14 cellular contexts compared by ENCODE assay signal in the genomic region with DNA sequence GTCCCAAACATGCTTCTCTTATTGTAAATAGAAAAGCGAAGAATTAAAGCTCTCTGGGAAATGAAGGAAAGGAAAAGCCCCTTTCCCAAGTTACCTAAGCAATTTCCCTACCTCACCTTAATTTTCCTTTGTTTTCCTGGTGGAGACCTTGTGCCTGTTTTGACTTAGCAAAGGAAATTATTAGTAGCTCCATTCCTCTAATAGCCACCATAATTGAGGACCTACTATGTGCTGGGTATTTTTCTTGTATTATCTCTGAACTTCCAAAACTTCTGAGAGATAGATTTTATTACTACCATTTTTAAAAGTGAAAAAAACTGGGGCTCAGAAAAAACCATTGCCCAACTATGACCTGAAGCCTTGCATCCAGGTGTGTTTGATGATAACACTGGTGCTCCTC.
"Had no signal": no experiment of that assay in that cellular context is flagged by ENCODE, and none has a peak within 500 bp of the region (broad histone marks: within the 10 kb centered on the region; RNA-seq: fewer than 3 reads in every experiment).

No MANE protein-coding gene starts in this region.

- H3K36me3 Mint-ChIP-seq: activated naive CD4-positive, alpha-beta T cell treated with anti-CD3 and anti-CD28 coated beads, Interleukin-2, amount 10 ng/mL, durations not matched to agents 7 days and 5 days had no signal

- ATAC-seq: natural killer cell treated with Interleukin-12 subunit alpha and Interleukin-12 subunit beta and Interleukin-15 and Interleukin-18, amount 100 ng/mL, for 72 hours; right cardiac atrium had no signal

- H3K4me1 ChIP-seq: thyroid gland had no signal

- H3K4me3 Mint-ChIP-seq: activated naive CD4-positive, alpha-beta T cell treated with anti-CD3 and anti-CD28 coated beads, Interleukin-2, amount 10 ng/mL, durations not matched to agents 7 days and 5 days; dendritic cell treated with granulocyte-macrophage colony-stimulating factor and Interleukin-4, amounts not matched to agents 40 ng/mL and 50 ng/mL, for 4 days; natural killer cell treated with Interleukin-12 subunit alpha and Interleukin-12 subunit beta and Interleukin-15 and Interleukin-18, amount 100 ng/mL, for 72 hours had no signal

- H3K9me3 Mint-ChIP-seq: activated naive CD4-positive, alpha-beta T cell treated with anti-CD3 and anti-CD28 coated beads, Interleukin-2, amount 10 ng/mL, durations not matched to agents 7 days and 5 days; dendritic cell treated with granulocyte-macrophage colony-stimulating factor and Interleukin-4, amounts not matched to agents 40 ng/mL and 50 ng/mL, for 4 days; effector memory CD8-positive, alpha-beta T cell; natural killer cell treated with Interleukin-12 subunit alpha and Interleukin-12 subunit beta and Interleukin-15 and Interleukin-18, amount 100 ng/mL, for 72 hours had no signal

- H3K27me3 ChIP-seq: thyroid gland had no signal

- H3K9me3 ChIP-seq: thyroid gland had no signal

- H3K27ac ChIP-seq: epithelial cell of prostate, thyroid gland had no signal

- H3K27ac Mint-ChIP-seq: activated naive CD4-positive, alpha-beta T cell treated with anti-CD3 and anti-CD28 coated beads, Interleukin-2, amount 10 ng/mL, durations not matched to agents 7 days and 5 days; dendritic cell treated with granulocyte-macrophage colony-stimulating factor and Interleukin-4, amounts not matched to agents 40 ng/mL and 50 ng/mL, for 4 days; effector memory CD8-positive, alpha-beta T cell; natural killer cell treated with Interleukin-12 subunit alpha and Interleukin-12 subunit beta and Interleukin-15 and Interleukin-18, amount 100 ng/mL, for 72 hours had no signal

- H3K36me3 ChIP-seq: thyroid gland had no signal

- DNase-seq: activated CD4-positive, CD25-positive, alpha-beta regulatory T cell treated with anti-CD3 and anti-CD28 coated beads, Interleukin-2, amount 50 U/mL, for 72 hours; activated naive CD4-positive, alpha-beta T cell treated with anti-CD3 and anti-CD28 coated beads, Interleukin-2, amount 10 ng/mL, durations not matched to agents 7 days and 5 days; activated T-cell treated with anti-CD3 and anti-CD28 coated beads for 4 hours; cerebellar nuclear complex; nucleus accumbens; posterior cingulate gyrus; right cardiac atrium; T1000; thyroid gland had no signal

- H3K4me3 ChIP-seq: thyroid gland had no signal

- FAIRE-seq: urothelium cell line had no signal
